21 cellular contexts compared by ENCODE assay signal in genomic region chr1:88150330-88150729, GRCh38.
DNase-seq lines count a peak whose midpoint lies in the region; ATAC-seq, FAIRE-seq and TF ChIP-seq lines count a peak whose summit lies in the region.
"Had no signal": no experiment of that assay in that cellular context is flagged by ENCODE, and none has a peak within 500 bp of the region (broad histone marks: within the 10 kb centered on the region; RNA-seq: fewer than 3 reads in every experiment).

No MANE protein-coding gene starts in this region.

- intact Hi-C loops in breast epithelium (cut with DNase I; ENCODE audit: low total_unique reads) = loop anchor here (5.0 kb wide), 1 partner anchor 1838 kb away; no protein-coding TSS in a partner anchor

- H3K36me3 ChIP-seq in small intestine (ENCODE audit: control insufficient read depth in 2 of 2, insufficient read depth in 2 of 2, low read length in 2 of 2) (no peaks in the 10 kb centered on the region), breast epithelium (no peaks in the 10 kb centered on the region)

- H3K27ac ChIP-seq in small intestine (ENCODE audit: low read depth in 1 of 2, low read length in 1 of 2) = no peak overlapping the region
- H3K27ac ChIP-seq in breast epithelium = no peak overlapping the region
- H3K27ac ChIP-seq: PC-9, psoas muscle had no signal

- H3K4me1 ChIP-seq in small intestine (ENCODE audit: control insufficient read depth in 2 of 2, insufficient read depth in 1 of 2, low read depth in 1 of 2, low read length in 1 of 2) = no peaks in the 10 kb centered on the region
- no peaks in the 10 kb centered on the region for H3K4me1 ChIP-seq in breast epithelium
- H3K4me1 ChIP-seq: psoas muscle had no signal

- no peak for TF ChIP-seq CTCF in breast epithelium (IDR thresholded peaks at IDR 0.05)

- H3K36me3 Mint-ChIP-seq in natural killer cell treated with Interleukin-12 subunit alpha and Interleukin-12 subunit beta and Interleukin-15 and Interleukin-18, amount 100 ng/mL, for 72 hours = no peaks in the 10 kb centered on the region
- H3K36me3 Mint-ChIP-seq: activated naive CD4-positive, alpha-beta T cell treated with anti-CD3 and anti-CD28 coated beads, Interleukin-2, amount 10 ng/mL, durations not matched to agents 7 days and 5 days; T-cell had no signal

- DNase-seq in small intestine (peak; percentile 15), breast epithelium (ENCODE audit: low spot score in 2 of 2) (no peak)
- DNase-seq in activated CD4-positive, alpha-beta T cell treated with anti-CD3 and anti-CD28 coated beads, Interleukin-2, amount 50 U/mL, for 1 hour = no peak
- no peak for DNase-seq in natural killer cell treated with Interleukin-12 subunit alpha and Interleukin-12 subunit beta and Interleukin-15 and Interleukin-18, amount 100 ng/mL, for 72 hours (ENCODE audit: low spot score)
- DNase-seq: activated naive CD4-positive, alpha-beta T cell treated with anti-CD3 and anti-CD28 coated beads, Interleukin-2, amount 10 ng/mL, durations not matched to agents 7 days and 5 days; activated T-cell treated with anti-CD3 and anti-CD28 coated beads, Interleukin-2, amount 50 U/mL, for 48 hours; amygdala; DND-41; glutamatergic neuron; Kasumi-1; NCI-H2029; PC-9; psoas muscle; SHP77 treated with DMSO at 0.1 percent for 48 hours; stimulated activated CD4-positive, alpha-beta T cell treated with anti-CD3 and anti-CD28 coated beads, Interleukin-2, amount 100 ng/mL, for 48 hours; stimulated activated naive CD4-positive, alpha-beta T cell treated with Interleukin-2 at 50 U/mL for 16 hours; T-cell had no signal

- no peaks in the 10 kb centered on the region for H3K9me3 Mint-ChIP-seq in natural killer cell treated with Interleukin-12 subunit alpha and Interleukin-12 subunit beta and Interleukin-15 and Interleukin-18, amount 100 ng/mL, for 72 hours
- H3K9me3 Mint-ChIP-seq: activated naive CD4-positive, alpha-beta T cell treated with anti-CD3 and anti-CD28 coated beads, Interleukin-2, amount 10 ng/mL, durations not matched to agents 7 days and 5 days; T-cell had no signal

- 12 to 58% (median 31%) methylated on average over 4 of the region's 4 CpGs for WGBS in small intestine, 3 donors

- no peaks in the 10 kb centered on the region for H3K9me3 ChIP-seq in small intestine (ENCODE audit: control insufficient read depth, low read depth)
- no peaks in the 10 kb centered on the region for H3K9me3 ChIP-seq in breast epithelium
- H3K9me3 ChIP-seq: psoas muscle had no signal

- H3K4me3 Mint-ChIP-seq in natural killer cell treated with Interleukin-12 subunit alpha and Interleukin-12 subunit beta and Interleukin-15 and Interleukin-18, amount 100 ng/mL, for 72 hours = no peak overlapping the region
- H3K4me3 Mint-ChIP-seq: activated naive CD4-positive, alpha-beta T cell treated with anti-CD3 and anti-CD28 coated beads, Interleukin-2, amount 10 ng/mL, durations not matched to agents 7 days and 5 days; T-cell had no signal

- ATAC-seq in GM18868 (IDR thresholded peaks at IDR 0.05; ENCODE audit: unreplicated experiment) (peak; percentile 60), GM21786 (IDR thresholded peaks at IDR 0.05; ENCODE audit: unreplicated experiment) (peak; percentile 75), HG03354 (IDR thresholded peaks at IDR 0.05; ENCODE audit: poor library complexity, severe bottlenecking, unreplicated experiment) (peak; percentile 76)
- ATAC-seq in natural killer cell treated with Interleukin-12 subunit alpha and Interleukin-12 subunit beta and Interleukin-15 and Interleukin-18, amount 100 ng/mL, for 72 hours = no peak
- ATAC-seq: psoas muscle, T-cell had no signal

- no peaks in the 10 kb centered on the region for H3K4me1 Mint-ChIP-seq in natural killer cell treated with Interleukin-12 subunit alpha and Interleukin-12 subunit beta and Interleukin-15 and Interleukin-18, amount 100 ng/mL, for 72 hours (ENCODE audit: low read depth in 2 of 2)
- H3K4me1 Mint-ChIP-seq: activated naive CD4-positive, alpha-beta T cell treated with anti-CD3 and anti-CD28 coated beads, Interleukin-2, amount 10 ng/mL, durations not matched to agents 7 days and 5 days; T-cell had no signal

- H3K27me3 ChIP-seq in small intestine (ENCODE audit: control insufficient read depth in 2 of 2, insufficient read depth in 2 of 2, low read length in 2 of 2) = peaks cover 0 to 2% of the 10 kb centered on the region in 2 donors
- H3K27me3 ChIP-seq in breast epithelium = no peaks in the 10 kb centered on the region

- peaks cover 0 to 10% of the 10 kb centered on the region in 2 donors for H3K27me3 Mint-ChIP-seq in natural killer cell treated with Interleukin-12 subunit alpha and Interleukin-12 subunit beta and Interleukin-15 and Interleukin-18, amount 100 ng/mL, for 72 hours
- H3K27me3 Mint-ChIP-seq: activated naive CD4-positive, alpha-beta T cell treated with anti-CD3 and anti-CD28 coated beads, Interleukin-2, amount 10 ng/mL, durations not matched to agents 7 days and 5 days had no signal

- no peak overlapping the region for H3K27ac Mint-ChIP-seq in natural killer cell treated with Interleukin-12 subunit alpha and Interleukin-12 subunit beta and Interleukin-15 and Interleukin-18, amount 100 ng/mL, for 72 hours
- H3K27ac Mint-ChIP-seq: activated naive CD4-positive, alpha-beta T cell treated with anti-CD3 and anti-CD28 coated beads, Interleukin-2, amount 10 ng/mL, durations not matched to agents 7 days and 5 days; T-cell had no signal

- FAIRE-seq in small intestine (lab: Jason Lieb, UNC) = no peak

- H3K4me3 ChIP-seq in small intestine (ENCODE audit: low read depth in 1 of 2, low read length in 2 of 2) (no peak overlapping the region), breast epithelium (no peak overlapping the region)
- H3K4me3 ChIP-seq: PC-9, psoas muscle, smooth muscle cell had no signal

- TF ChIP-seq POLR2A in breast epithelium (IDR thresholded peaks at IDR 0.05) = no peak

Comparison
In these comparisons a context has a peak if more than half of its experiments do, and no peak if none do; other contexts are left out.
1. ATAC-seq: peak in GM18868 (single experiment), GM21786 (single experiment) and HG03354 (single experiment); none in natural killer cell treated with Interleukin-12 subunit alpha and Interleukin-12 subunit beta and Interleukin-15 and Interleukin-18, amount 100 ng/mL, for 72 hours (0 of 2).